ENCODE assay signal across 8 cellular contexts in the genomic region with DNA sequence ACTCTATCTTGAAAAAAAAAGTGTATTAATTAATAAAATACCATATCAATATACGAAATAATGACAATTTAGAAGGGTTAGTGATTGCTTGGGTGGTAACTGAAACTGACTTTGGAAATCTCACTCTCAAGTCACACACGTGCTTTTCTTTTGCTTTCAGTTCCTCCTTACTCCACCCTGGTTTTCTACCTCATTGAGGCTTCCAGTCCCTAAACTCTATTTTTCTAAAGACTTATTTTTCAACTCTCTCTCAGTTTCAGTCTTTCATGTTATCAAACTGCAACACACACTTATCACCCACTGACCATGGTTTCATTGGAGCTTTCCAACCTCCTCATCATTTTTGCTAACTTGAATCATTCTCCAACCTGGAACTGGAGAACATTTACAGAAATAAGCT. TPM values are rescaled to one million over a fixed set of nuclear protein-coding genes. Genes with fewer than 3 reads are reported as not detected.
A peak's percentile ranks its signal among the peaks of the same experiment; 100 is the strongest.
DNase-seq lines count a peak whose midpoint lies in the region; ATAC-seq and TF ChIP-seq lines count a peak whose summit lies in the region.
"Had no signal": no experiment of that assay in that cellular context is flagged by ENCODE, and none has a peak within 500 bp of the region (broad histone marks: within the 10 kb centered on the region; RNA-seq: fewer than 3 reads in every experiment).

No MANE protein-coding gene starts in this region.

- DNase-seq in germinal center (ENCODE audit: low spot score), result peak; percentile 54
- DNase-seq in SK-N-DZ (ENCODE audit: low spot score), result no peak
- no peak for DNase-seq in heart right ventricle
- no peak for DNase-seq in hepatocyte (ENCODE audit: low spot score)

- peak; percentile 84 for ATAC-seq in GM18870 (IDR thresholded peaks at IDR 0.05; ENCODE audit: unreplicated experiment)
- peak; percentile 87 for ATAC-seq in GM21528 (IDR thresholded peaks at IDR 0.05; ENCODE audit: low FRiP score, unreplicated experiment)
- ATAC-seq in HG03378 (IDR thresholded peaks at IDR 0.05; ENCODE audit: unreplicated experiment), result peak; percentile 89
- ATAC-seq in heart right ventricle, result no peak

- H3K4me3 ChIP-seq in heart right ventricle (no peak overlapping the region), hepatocyte (no peak overlapping the region)

- H3K27me3 ChIP-seq in heart right ventricle, result no peaks in the 10 kb centered on the region
- H3K27me3 ChIP-seq in hepatocyte, result no peaks in the 10 kb centered on the region

- TF ChIP-seq CTCF in heart right ventricle (IDR thresholded peaks at IDR 0.05), result no peak
- no peak for TF ChIP-seq CTCF in hepatocyte (IDR thresholded peaks at IDR 0.05; ENCODE audit: poor library complexity)

- no peaks in the 10 kb centered on the region for H3K9me2 ChIP-seq in hepatocyte (replicated peaks; ENCODE audit: insufficient read depth)

- H3K4me1 ChIP-seq in heart right ventricle (no peaks in the 10 kb centered on the region), hepatocyte (ENCODE audit: insufficient read depth) (no peaks in the 10 kb centered on the region)
- H3K4me1 ChIP-seq: parathyroid adenoma had no signal

- H4K20me1 ChIP-seq in hepatocyte (ENCODE audit: insufficient read depth, poor library complexity, severe bottlenecking), result no peaks in the 10 kb centered on the region

- H3K27ac ChIP-seq in heart right ventricle (no peak overlapping the region), hepatocyte (no peak overlapping the region)
- H3K27ac ChIP-seq: parathyroid adenoma had no signal

- intact Hi-C loops in heart right ventricle (cut with DNase I), result no loop called here

- no peaks in the 10 kb centered on the region for H3K36me3 ChIP-seq in heart right ventricle
- no peaks in the 10 kb centered on the region for H3K36me3 ChIP-seq in hepatocyte (replicated peaks; ENCODE audit: insufficient read depth, low read depth)

- H3K4me2 ChIP-seq in hepatocyte, result no peak overlapping the region

- no peaks in the 10 kb centered on the region for H3K79me2 ChIP-seq in hepatocyte
- H3K79me2 ChIP-seq: parathyroid adenoma had no signal

- H3K9me3 ChIP-seq in heart right ventricle, result no peaks in the 10 kb centered on the region
- H3K9me3 ChIP-seq in hepatocyte (ENCODE audit: low read depth), result no peaks in the 10 kb centered on the region

- H2AFZ ChIP-seq in hepatocyte, result no peak overlapping the region
- H2AFZ ChIP-seq: parathyroid adenoma had no signal

- 73 to 89% methylated on average over 2 of the region's 2 CpGs for WGBS in heart right ventricle, 2 donors
- 84% methylated on average over 2 of the region's 2 CpGs for WGBS in hepatocyte (ENCODE audit: low lambda C conversion rate, missing lambda C conversion rate)

RNA-seq across cellular contexts. Expression of a gene that starts 23.5 kb away (rescaled TPM):
- polyA plus RNA-seq in SK-N-DZ (2014; cell fraction: cytosol; rRNA removed), result 2.8 and 3.7 TPM in 2 replicates
- polyA plus RNA-seq in SK-N-DZ (2014; cell fraction: nucleus; rRNA removed), result 3.6 and 6.0 TPM in 2 replicates
- total RNA-seq in heart right ventricle (1 to 10 TPM in 5 of 10 donors, under 1 TPM in 5; 0.53 to 2.3 (median 1.1) TPM), hepatocyte (0.88 and 1.0 TPM in 2 replicates)
- polyA plus RNA-seq in heart right ventricle (under 1 TPM in 1 of 2 donors, not detected in 1; 0.65 TPM), hepatocyte (0.69 and 0.86 TPM in 2 replicates)

Comparison
In these comparisons a context has a peak if more than half of its experiments do, and no peak if none do; other contexts are left out.
1. ATAC-seq: peak in GM18870 (single experiment), GM21528 (single experiment) and HG03378 (single experiment); none in heart right ventricle (0 of 8).